ENCODE assay signal across 7 cellular contexts in the genomic region with DNA sequence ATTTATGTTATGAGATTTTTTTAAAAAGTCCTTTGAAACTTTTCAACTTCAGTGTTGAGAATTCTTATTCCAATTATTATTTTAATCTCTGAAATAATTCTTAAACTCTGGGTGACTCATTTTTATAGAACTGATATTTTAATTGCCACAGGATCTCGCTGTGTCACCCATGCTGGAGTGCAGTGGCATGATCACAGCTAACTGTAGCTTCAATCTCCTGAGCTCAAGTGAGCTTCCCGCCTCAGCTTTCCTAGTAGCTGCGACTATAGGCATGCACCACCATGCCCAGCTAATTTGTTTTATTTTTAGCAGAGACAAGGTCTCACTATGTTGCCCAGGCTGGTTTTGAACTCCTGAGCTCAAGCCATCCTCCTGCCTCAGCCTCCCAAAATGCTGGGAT.
"Had no signal": no experiment of that assay in that cellular context is flagged by ENCODE, and none has a peak within 500 bp of the region (broad histone marks: within the 10 kb centered on the region; RNA-seq: fewer than 3 reads in every experiment).

No MANE protein-coding gene starts in this region.

- DNase-seq: IMR-90, KBM-7 had no signal

- H3K4me1 Mint-ChIP-seq: IgD-negative memory B cell had no signal

- H3K27ac ChIP-seq: HL-60 had no signal

- FAIRE-seq: HepG2, HTR-8/SVneo, K562 had no signal

- ATAC-seq: HepG2, K562 had no signal

- H3K27ac Mint-ChIP-seq: IgD-negative memory B cell had no signal

- H3K4me3 ChIP-seq: K562 had no signal

- H3K27me3 Mint-ChIP-seq: IgD-negative memory B cell had no signal

- H3K4me3 Mint-ChIP-seq: IgD-negative memory B cell had no signal
